Comparison of ENCODE assay signal across 8 cellular contexts in the genomic region with DNA sequence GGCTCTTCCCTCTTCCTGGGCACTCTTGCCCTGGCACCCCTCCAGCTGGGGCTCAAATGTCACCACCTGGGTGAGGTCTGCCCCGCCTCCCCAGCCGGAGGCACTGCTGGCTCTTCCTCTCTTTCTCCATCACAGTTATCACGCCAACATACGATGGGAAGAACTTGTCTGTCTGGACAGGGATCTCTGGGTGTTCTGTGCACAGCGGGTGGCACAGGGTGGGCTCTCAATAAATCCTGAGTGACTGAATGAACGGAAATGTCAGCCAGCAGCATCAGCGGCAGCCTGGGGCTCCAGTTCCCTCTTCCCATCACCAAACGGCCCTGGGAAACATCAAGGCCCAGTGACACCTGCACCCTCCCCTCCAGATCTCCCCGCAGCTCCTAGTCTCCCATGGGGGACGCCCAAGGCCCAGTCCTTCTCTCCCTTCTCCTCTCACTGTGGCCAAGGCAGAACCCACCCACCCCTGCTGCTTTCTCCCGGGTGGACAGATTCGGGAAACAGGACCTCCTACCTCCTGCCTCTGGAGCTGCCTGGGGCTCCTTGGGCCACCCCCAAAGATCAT. TPM values are rescaled to one million over a fixed set of nuclear protein-coding genes. Genes with fewer than 3 reads are reported as not detected.
DNase-seq lines count a peak whose midpoint lies in the region; ATAC-seq and TF ChIP-seq lines count a peak whose summit lies in the region.

No MANE protein-coding gene starts in this region.

- TSS peak; percentile 40 for BruUV-seq in Calu3 (replicated peaks; lab: Mats Ljungman, UMichigan)

- H3K27me3 ChIP-seq in neural progenitor cell: no peaks in the 10 kb centered on the region

- H2AFZ ChIP-seq in neural progenitor cell (replicated peaks): peak overlapping the region; percentile 69

- H3K36me3 Mint-ChIP-seq in Calu3 (ENCODE audit: insufficient read depth, unreplicated experiment) (peaks cover 67% of the 10 kb centered on the region), neural progenitor cell (no peaks in the 10 kb centered on the region)

- DNase-seq in Calu3: peak; percentile 92
- peak; percentile 86 for DNase-seq in NCI-H128 (lab: John Stamatoyannopoulos, UW; ENCODE audit: unreplicated experiment)
- no peak for DNase-seq in coronary artery (ENCODE audit: low spot score)
- DNase-seq in neural progenitor cell (ENCODE audit: low spot score): no peak
- no peak for DNase-seq in DMS 273 treated with DMSO at 0.1 percent for 48 hours (lab: John Stamatoyannopoulos, UW)
- no peak for DNase-seq in HCEC 1CT

- peak overlapping the region; percentile 21 for H3K4me2 ChIP-seq in neural progenitor cell

- no peak overlapping the region for H3K9ac ChIP-seq in neural progenitor cell

- ATAC-seq in GM19397 (IDR thresholded peaks at IDR 0.05; ENCODE audit: unreplicated experiment) (no peak), HG02970 (IDR thresholded peaks at IDR 0.05; ENCODE audit: low FRiP score, unreplicated experiment) (no peak)

- H3K9me3 Mint-ChIP-seq in Calu3 (ENCODE audit: low read depth, unreplicated experiment): no peaks in the 10 kb centered on the region
- no peaks in the 10 kb centered on the region for H3K9me3 Mint-ChIP-seq in neural progenitor cell

- CTCF ChIA-PET in Calu3 (lab: Charles Lee): interaction anchor here (1.3 to 3.1 kb wide), 5 partner anchors 8 to 125 kb away, joined by 4 to 12 read pairs (median 9); no protein-coding TSS in a partner anchor

- peaks cover 10% of the 10 kb centered on the region for H3F3A ChIP-seq in neural progenitor cell (ENCODE audit: low read depth)

- H3K36me3 ChIP-seq in neural progenitor cell: no peaks in the 10 kb centered on the region

- intact Hi-C loops in Calu3 (cut with micrococcal nuclease; ENCODE audit: unreplicated experiment): loop anchor here (1.0 to 5.0 kb wide), 3 partner anchors 34 to 127 kb away; no protein-coding TSS in a partner anchor

- H3K27me3 Mint-ChIP-seq in Calu3 (ENCODE audit: unreplicated experiment) (no peaks in the 10 kb centered on the region), neural progenitor cell (ENCODE audit: insufficient read depth, low read depth) (peaks cover 11% of the 10 kb centered on the region)

- no peaks in the 10 kb centered on the region for H4K20me1 ChIP-seq in neural progenitor cell (ENCODE audit: low read depth)

- TF ChIP-seq CTCF in Calu3 (IDR thresholded peaks at IDR 0.05; ENCODE audit: unreplicated experiment) (no peak), coronary artery (IDR thresholded peaks at IDR 0.05) (no peak), neural progenitor cell (IDR thresholded peaks at IDR 0.05) (no peak)

- H3K4me1 Mint-ChIP-seq in Calu3 (ENCODE audit: low read depth, unreplicated experiment): peaks cover 68% of the 10 kb centered on the region
- peaks cover 25% of the 10 kb centered on the region for H3K4me1 Mint-ChIP-seq in neural progenitor cell

- H3K4me3 ChIP-seq in coronary artery: peak overlapping the region; percentile 72
- no peak overlapping the region for H3K4me3 ChIP-seq in neural progenitor cell

- peaks cover 10% of the 10 kb centered on the region for H3K4me1 ChIP-seq in neural progenitor cell

- H3K4me3 Mint-ChIP-seq in Calu3 (ENCODE audit: low read depth, unreplicated experiment) (peak overlapping the region; percentile 58), neural progenitor cell (peak overlapping the region; percentile 36)

- H3K27ac Mint-ChIP-seq in Calu3 (ENCODE audit: unreplicated experiment) (peak overlapping the region; percentile 81), neural progenitor cell (peak overlapping the region; percentile 81)

- H3K27ac ChIP-seq in coronary artery (peak overlapping the region; percentile 97 to 99), neural progenitor cell (no peak overlapping the region)

- H3K9me3 ChIP-seq in neural progenitor cell (ENCODE audit: low read depth): no peaks in the 10 kb centered on the region

- H3K79me2 ChIP-seq in neural progenitor cell (ENCODE audit: low read depth): peaks cover 8% of the 10 kb centered on the region

RNA-seq across cellular contexts. Expression of a gene that starts 0.4 kb away (rescaled TPM):
- total RNA-seq in Calu3 (2022): 2.9 and 4.0 TPM in 2 replicates
- 0.47 and 1.2 TPM in 2 replicates for total RNA-seq in neural progenitor cell (ENCODE audit: low replicate concordance)

RNA-seq across cellular contexts. Expression of a gene that starts 3.6 kb away (rescaled TPM):
- total RNA-seq in Calu3 (2022) (40.2 and 51.9 TPM in 2 replicates), neural progenitor cell (ENCODE audit: low replicate concordance) (5.8 and 28.3 TPM in 2 replicates)

RNA-seq across cellular contexts. Expression of a gene that starts 28.3 kb away (rescaled TPM):
- total RNA-seq in Calu3 (2022) (0.73 and 1.5 TPM in 2 replicates), neural progenitor cell (ENCODE audit: low replicate concordance) (2.5 and 4.3 TPM in 2 replicates)

RNA-seq across cellular contexts. Expression of a gene that starts 39.7 kb away (rescaled TPM):
- total RNA-seq in Calu3 (2022) (605 and 821 TPM in 2 replicates), neural progenitor cell (ENCODE audit: low replicate concordance) (2.8 and 4.0 TPM in 2 replicates)

RNA-seq across cellular contexts. Expression of a gene that starts 49.2 kb away (rescaled TPM):
- total RNA-seq in Calu3 (2022) (57.5 and 61.1 TPM in 2 replicates), neural progenitor cell (ENCODE audit: low replicate concordance) (63.3 and 72.1 TPM in 2 replicates)

Comparison
In these comparisons a context has a peak if more than half of its experiments do, and no peak if none do; other contexts are left out.
1. DNase-seq: peak in Calu3 (single experiment) and NCI-H128 (single experiment); none in coronary artery (single experiment), neural progenitor cell (single experiment), DMS 273 treated with DMSO at 0.1 percent for 48 hours (single experiment) and HCEC 1CT (single experiment).